In the genomic region with DNA sequence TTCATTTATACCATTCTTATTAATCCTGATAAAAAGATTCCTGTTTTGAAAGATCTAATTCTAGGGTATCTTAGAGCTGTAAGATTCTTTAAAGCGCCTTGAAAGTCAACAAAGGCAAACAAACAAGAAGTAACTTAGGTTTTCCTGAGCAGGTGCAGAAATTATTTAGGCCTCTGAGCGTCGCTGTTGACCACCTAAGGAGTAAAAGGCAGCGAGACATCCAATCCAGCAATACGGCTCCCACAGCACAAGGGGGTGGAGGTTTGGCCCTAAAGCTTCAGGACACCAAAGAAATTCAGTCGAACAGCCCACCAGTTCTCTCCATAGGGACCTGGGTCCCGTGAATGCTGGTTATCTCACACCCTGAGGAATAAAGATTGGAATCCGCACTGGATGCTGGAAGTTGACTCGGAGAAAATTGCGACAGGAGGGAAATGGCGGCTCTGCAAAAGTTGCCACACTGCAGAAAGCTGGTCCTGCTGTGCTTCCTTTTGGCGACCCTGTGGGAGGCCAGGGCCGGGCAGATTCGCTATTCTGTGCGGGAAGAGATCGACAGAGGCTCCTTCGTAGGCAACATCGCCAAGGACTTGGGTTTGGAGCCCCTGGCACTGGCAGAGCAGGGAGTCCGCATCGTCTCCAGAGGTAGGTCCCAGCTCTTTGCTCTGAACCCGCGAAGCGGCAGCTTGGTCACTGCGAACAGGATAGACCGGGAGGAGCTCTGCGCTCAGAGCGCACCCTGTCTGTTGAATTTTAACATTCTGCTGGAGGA, we compare ENCODE assay signal across 8 cellular contexts. TPM values are rescaled to one million over a fixed set of nuclear protein-coding genes. Genes with fewer than 3 reads are reported as not detected.
DNase-seq lines count a peak whose midpoint lies in the region; ATAC-seq and TF ChIP-seq lines count a peak whose summit lies in the region.

A gene (plus strand): TSS at position 223 of the 769 bp plus-strand sequence.

- peaks cover 19% of the 10 kb centered on the region for H3K27me3 Mint-ChIP-seq in endodermal cell (ENCODE audit: insufficient read depth)
- H3K27me3 Mint-ChIP-seq in neural crest cell (ENCODE audit: low read depth) = no peaks in the 10 kb centered on the region

- no peak within 1 kb of the TSS for H3K4me3 ChIP-seq in endodermal cell (ENCODE audit: low read length)

- peak within 1 kb of the TSS; percentile 55 for H3K27ac Mint-ChIP-seq in endodermal cell
- peak within 1 kb of the TSS; percentile 19 for H3K27ac Mint-ChIP-seq in neural crest cell (ENCODE audit: unreplicated experiment)

- ATAC-seq in GM18858 (IDR thresholded peaks at IDR 0.05; ENCODE audit: unreplicated experiment) (no peak), HG03442 (IDR thresholded peaks at IDR 0.05; ENCODE audit: unreplicated experiment) (no peak), HG03196 (IDR thresholded peaks at IDR 0.05; ENCODE audit: unreplicated experiment) (no peak)

- DNase-seq in Daoy (ENCODE audit: low read depth) = peak; percentile 35
- peak; percentile 25 for DNase-seq in LHCN-M2 (ENCODE audit: low read depth)
- DNase-seq in endodermal cell = peak; percentile 75
- no peak for DNase-seq in neural crest cell (ENCODE audit: low read depth, low spot score)
- no peak for DNase-seq in NCI-H1048 (lab: John Stamatoyannopoulos, UW)

- TF ChIP-seq CTCF in endodermal cell (conservative IDR thresholded peaks at IDR 0.05) = peak; percentile 78
- TF ChIP-seq CTCF in neural crest cell (conservative IDR thresholded peaks at IDR 0.05) = peak; percentile 34

- H3K9me3 Mint-ChIP-seq in endodermal cell = peaks cover 47% of the 10 kb centered on the region
- H3K9me3 Mint-ChIP-seq in neural crest cell = peaks cover 28% of the 10 kb centered on the region

- no peaks in the 10 kb centered on the region for H3K27me3 ChIP-seq in endodermal cell (ENCODE audit: control insufficient read depth, insufficient read depth, low read length, poor library complexity, severe bottlenecking)

- H3K4me3 Mint-ChIP-seq in endodermal cell (peak within 1 kb of the TSS; percentile 46), neural crest cell (no peak within 1 kb of the TSS)

- no peak within 1 kb of the TSS for H3K9ac ChIP-seq in endodermal cell (ENCODE audit: extremely low read depth, low read length, poor library complexity, severe bottlenecking)

- H3K4me1 Mint-ChIP-seq in endodermal cell = no peaks in the 10 kb centered on the region
- H3K4me1 Mint-ChIP-seq in neural crest cell = no peaks in the 10 kb centered on the region

- H3K4me1 ChIP-seq in endodermal cell (ENCODE audit: control insufficient read depth, insufficient read depth, low read length) = no peaks in the 10 kb centered on the region

- H3K36me3 Mint-ChIP-seq in endodermal cell (ENCODE audit: low read depth) = peaks cover 8% of the 10 kb centered on the region
- peaks cover 18% of the 10 kb centered on the region for H3K36me3 Mint-ChIP-seq in neural crest cell (ENCODE audit: low read depth)

- 78 to 88% methylated on average over 19 to 27 of the region's 27 CpGs for WGBS in endodermal cell (ENCODE audit: insufficient coverage in 1 of 2, insufficient read length in 1 of 2), 2 experiments

- H3K36me3 ChIP-seq in endodermal cell (ENCODE audit: control insufficient read depth, insufficient read depth, low read length) = no peaks in the 10 kb centered on the region

- H3K9me3 ChIP-seq in endodermal cell (ENCODE audit: control insufficient read depth, low read length) = peaks cover under 1% of the 10 kb centered on the region

- H3K27ac ChIP-seq in endodermal cell (ENCODE audit: low read depth, low read length) = no peak within 1 kb of the TSS

RNA-seq across cellular contexts. Expression of the gene that starts here (rescaled TPM):
- total RNA-seq in Daoy (2014; rRNA removed; shearing (Covaris generic)) = 0.15 and 0.74 TPM in 2 replicates
- total RNA-seq in LHCN-M2 (2014; rRNA removed) = 0.90 and 1.1 TPM in 2 replicates
- 0.95 TPM for polyA plus RNA-seq in LHCN-M2 (2012)
- total RNA-seq in endodermal cell = 1 to 10 TPM in 1 of 2 donors, under 1 TPM in 1; 0.09 to 2.0 TPM
- 0.32 TPM for polyA plus RNA-seq in endodermal cell (2013, experiment 1 of 2)
- 0.21 TPM for polyA plus RNA-seq in endodermal cell (2013, experiment 2 of 2)
- 0.32 and 0.54 TPM in 2 replicates for total RNA-seq in neural crest cell

Comparison
In these comparisons a context has a peak if more than half of its experiments do, and no peak if none do; other contexts are left out.
1. Peak in DNase-seq in Daoy; RNA of the gene not detected or under 1 TPM.
2. DNase-seq: peak in LHCN-M2 (single experiment) and endodermal cell (single experiment); none in neural crest cell (single experiment) and NCI-H1048 (single experiment).